In genomic region chr20:1959156-1959555, GRCh38 we compare ENCODE assay signal across 19 cellular contexts.
"Had no signal": no experiment of that assay in that cellular context is flagged by ENCODE, and none has a peak within 500 bp of the region (broad histone marks: within the 10 kb centered on the region; RNA-seq: fewer than 3 reads in every experiment).

No MANE protein-coding gene starts in this region.

- H3K9me3 ChIP-seq: colonic mucosa, esophagus muscularis mucosa, gastrocnemius medialis, heart right ventricle, left lung, lower lobe of right lung, mucosa of descending colon had no signal

- DNase-seq: colonic mucosa; cortex of kidney; effector CD4-positive, alpha-beta T cell; effector memory CD4-positive, alpha-beta T cell; foreskin fibroblast; foreskin melanocyte; gastrocnemius medialis; glutamatergic neuron; heart right ventricle; hippocampal formation; left cardiac atrium; left lung; left ventricle myocardium superior; lower lobe of right lung; mesenchymal stem cell; mucosa of descending colon; naive B cell; naive thymus-derived CD8-positive, alpha-beta T cell had no signal

- H3K36me3 ChIP-seq: colonic mucosa, esophagus muscularis mucosa, gastrocnemius medialis, heart right ventricle, left lung, lower lobe of right lung had no signal

- ATAC-seq: gastrocnemius medialis; heart right ventricle; left cardiac atrium; left lung; left ventricle myocardium superior; lower lobe of right lung; mucosa of descending colon; naive thymus-derived CD8-positive, alpha-beta T cell had no signal

- H3K4me3 ChIP-seq: colonic mucosa, esophagus muscularis mucosa, gastrocnemius medialis, heart right ventricle, left lung, lower lobe of right lung, mucosa of descending colon had no signal

- H3K27ac ChIP-seq: colonic mucosa, esophagus muscularis mucosa, gastrocnemius medialis, heart right ventricle, left lung, lower lobe of right lung had no signal
